14 cellular contexts compared by ENCODE assay signal in genomic region chr6:11411592-11411991, GRCh38.
DNase-seq lines count a peak whose midpoint lies in the region; ATAC-seq and TF ChIP-seq lines count a peak whose summit lies in the region.
"Had no signal": no experiment of that assay in that cellular context is flagged by ENCODE, and none has a peak within 500 bp of the region (broad histone marks: within the 10 kb centered on the region; RNA-seq: fewer than 3 reads in every experiment).

No MANE protein-coding gene starts in this region.

- BruUV-seq in mammary epithelial cell (replicated peaks; lab: Mats Ljungman, UMichigan), result no TSS peak

- H3K4me3 ChIP-seq in breast epithelium (no peak overlapping the region), mammary epithelial cell (replicated peaks in 1 of 3; ENCODE audit: insufficient read depth in 1 of 3, low read depth in 2 of 3, low read length in 3 of 3) (no peak overlapping the region), lower lobe of right lung (no peak overlapping the region), upper lobe of right lung (no peak overlapping the region)
- H3K4me3 ChIP-seq: cardiac muscle cell, ovary, Peyer's patch had no signal

- CTCF ChIA-PET in mammary epithelial cell (lab: Charles Lee; ENCODE audit: low non-redundant PET), result no interaction called here

- H3K79me2 ChIP-seq in mammary epithelial cell (ENCODE audit: insufficient read depth, low read length), result no peaks in the 10 kb centered on the region

- no peak overlapping the region for H3K4me2 ChIP-seq in mammary epithelial cell (ENCODE audit: insufficient read depth, low read depth, low read length)

- H3K27me3 Mint-ChIP-seq in activated T-helper 17 cell treated with anti-CD3 and anti-CD28 coated beads, Interleukin-2, amount 50 U/mL, for 72 hours, result no peaks in the 10 kb centered on the region

- dilution Hi-C loops in mammary epithelial cell (cut with HindIII; ENCODE audit: low sequenced_read_pairs), result no loop called here

- ATAC-seq in activated T-helper 17 cell treated with anti-CD3 and anti-CD28 coated beads, Interleukin-2, amount 50 U/mL, for 72 hours (replicated peaks), result no peak
- no peak for ATAC-seq in lower lobe of right lung
- no peak for ATAC-seq in upper lobe of right lung
- no peak for ATAC-seq in HG02870 (IDR thresholded peaks at IDR 0.05; ENCODE audit: unreplicated experiment)
- no peak for ATAC-seq in GM19035 (IDR thresholded peaks at IDR 0.05; ENCODE audit: unreplicated experiment)

- peaks cover 44% of the 10 kb centered on the region for H3K4me1 Mint-ChIP-seq in activated T-helper 17 cell treated with anti-CD3 and anti-CD28 coated beads, Interleukin-2, amount 50 U/mL, for 72 hours

- no peak for TF ChIP-seq CTCF in breast epithelium (IDR thresholded peaks at IDR 0.05)
- TF ChIP-seq CTCF in mammary epithelial cell (conservative IDR thresholded peaks at IDR 0.05 in 1 of 2, IDR thresholded peaks at IDR 0.05 in 1 of 2; ENCODE audit: extremely low read depth in 1 of 2, insufficient read depth in 1 of 2, low read depth in 1 of 2, low read length in 2 of 2), result no peak
- TF ChIP-seq CTCF in lower lobe of right lung (IDR thresholded peaks at IDR 0.05), result no peak
- TF ChIP-seq CTCF in upper lobe of right lung (IDR thresholded peaks at IDR 0.05), result no peak

- H3K9me3 ChIP-seq in breast epithelium, result no peaks in the 10 kb centered on the region
- H3K9me3 ChIP-seq in mammary epithelial cell (replicated peaks; ENCODE audit: insufficient read depth, low read length), result no peaks in the 10 kb centered on the region
- no peaks in the 10 kb centered on the region for H3K9me3 ChIP-seq in lower lobe of right lung
- H3K9me3 ChIP-seq in upper lobe of right lung, result no peaks in the 10 kb centered on the region
- H3K9me3 ChIP-seq: ovary, Peyer's patch had no signal

- WGBS in mammary epithelial cell (ENCODE audit: low coverage, missing lambda C conversion rate), result 76% methylated on average over 3 of the region's 3 CpGs

- peak overlapping the region; percentile 98 for H3K27ac Mint-ChIP-seq in activated T-helper 17 cell treated with anti-CD3 and anti-CD28 coated beads, Interleukin-2, amount 50 U/mL, for 72 hours

- H2AFZ ChIP-seq in mammary epithelial cell (ENCODE audit: low read depth, low read length), result no peak overlapping the region

- no peaks in the 10 kb centered on the region for H3K36me3 ChIP-seq in breast epithelium
- no peaks in the 10 kb centered on the region for H3K36me3 ChIP-seq in mammary epithelial cell (ENCODE audit: insufficient read depth, low read length)
- no peaks in the 10 kb centered on the region for H3K36me3 ChIP-seq in lower lobe of right lung
- no peaks in the 10 kb centered on the region for H3K36me3 ChIP-seq in upper lobe of right lung
- H3K36me3 ChIP-seq: cardiac muscle cell, ovary, Peyer's patch had no signal

- no peaks in the 10 kb centered on the region for H3K9me3 Mint-ChIP-seq in activated T-helper 17 cell treated with anti-CD3 and anti-CD28 coated beads, Interleukin-2, amount 50 U/mL, for 72 hours

- DNase-seq in breast epithelium (ENCODE audit: low spot score in 2 of 2), result no peak
- no peak for DNase-seq in mammary epithelial cell
- DNase-seq in lower lobe of right lung, result no peak
- no peak for DNase-seq in upper lobe of right lung
- no peak for DNase-seq in EL
- DNase-seq: activated gamma-delta T cell treated with Interleukin-2 at 50 U/mL for 16 hours, foreskin melanocyte, NCI-H1417 treated with DMSO at 0.1 percent for 48 hours, ovary, Peyer's patch had no signal

- peaks cover 4 to 8% of the 10 kb centered on the region in 2 donors for H3K4me1 ChIP-seq in breast epithelium
- H3K4me1 ChIP-seq in mammary epithelial cell (ENCODE audit: insufficient read depth, low read length), result peaks cover 4% of the 10 kb centered on the region
- H3K4me1 ChIP-seq in lower lobe of right lung, result peaks cover 24% of the 10 kb centered on the region
- peaks cover 11% of the 10 kb centered on the region for H3K4me1 ChIP-seq in upper lobe of right lung

- H4K20me1 ChIP-seq in mammary epithelial cell (ENCODE audit: insufficient read depth, low read length), result no peaks in the 10 kb centered on the region

- peaks cover 5% of the 10 kb centered on the region for H3K36me3 Mint-ChIP-seq in activated T-helper 17 cell treated with anti-CD3 and anti-CD28 coated beads, Interleukin-2, amount 50 U/mL, for 72 hours (ENCODE audit: low read depth)

- peak overlapping the region; percentile 73 for H3K4me3 Mint-ChIP-seq in activated T-helper 17 cell treated with anti-CD3 and anti-CD28 coated beads, Interleukin-2, amount 50 U/mL, for 72 hours

- in situ Hi-C loops in mammary epithelial cell (cut with MboI; ENCODE audit: low sequenced_read_pairs in 2 of 2), result no loop called here

- TF ChIP-seq POLR2A in breast epithelium (IDR thresholded peaks at IDR 0.05), result no peak

- peak overlapping the region; percentile 64 to 69 for H3K27ac ChIP-seq in breast epithelium
- no peak overlapping the region for H3K27ac ChIP-seq in mammary epithelial cell (ENCODE audit: insufficient read depth, low read depth, low read length)
- H3K27ac ChIP-seq in lower lobe of right lung, result peak overlapping the region; percentile 3
- peak overlapping the region; percentile 7 for H3K27ac ChIP-seq in upper lobe of right lung
- H3K27ac ChIP-seq: cardiac muscle cell, ovary had no signal

- no peak overlapping the region for H3K9ac ChIP-seq in mammary epithelial cell (ENCODE audit: insufficient read depth, low read length)

- H3K27me3 ChIP-seq in breast epithelium (no peaks in the 10 kb centered on the region), mammary epithelial cell (ENCODE audit: insufficient read depth, low read length) (no peaks in the 10 kb centered on the region), lower lobe of right lung (ENCODE audit: low read depth) (no peaks in the 10 kb centered on the region), upper lobe of right lung (no peaks in the 10 kb centered on the region)
- H3K27me3 ChIP-seq: cardiac muscle cell, ovary, Peyer's patch had no signal

- intact Hi-C loops in breast epithelium (cut with DNase I; ENCODE audit: low total_unique reads), result no loop called here
- intact Hi-C loops in mammary epithelial cell (cut with micrococcal nuclease), result loop anchor here (10.0 kb wide), 1 partner anchor 317 kb away; the partner anchor contains the start of gene SMIM13
- intact Hi-C loops in lower lobe of right lung (cut with DNase I), result no loop called here
- intact Hi-C loops in upper lobe of right lung (cut with DNase I), result no loop called here
